ENCODE assay signal across 21 cellular contexts in the genomic region with DNA sequence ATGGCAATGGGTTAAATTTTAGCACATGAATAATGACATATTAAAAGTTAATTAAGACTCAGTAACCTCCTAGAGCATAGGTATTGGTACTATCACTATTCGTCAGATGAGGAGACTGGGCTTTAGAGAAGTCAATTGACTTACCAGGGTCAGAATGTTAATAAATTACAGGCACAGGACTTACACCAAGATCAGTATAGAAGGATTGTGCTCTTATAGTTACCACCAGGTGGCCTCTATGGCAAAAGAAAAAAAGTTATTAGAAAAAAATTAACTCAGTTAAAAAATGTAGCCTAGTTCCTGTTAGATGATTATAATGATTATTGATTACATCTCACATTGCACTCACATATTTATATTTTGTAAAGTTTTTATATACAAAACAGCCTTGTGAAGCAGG.
DNase-seq lines count a peak whose midpoint lies in the region; ATAC-seq, FAIRE-seq and TF ChIP-seq lines count a peak whose summit lies in the region.
"Had no signal": no experiment of that assay in that cellular context is flagged by ENCODE, and none has a peak within 500 bp of the region (broad histone marks: within the 10 kb centered on the region; RNA-seq: fewer than 3 reads in every experiment).

No MANE protein-coding gene starts in this region.

- no peak for FAIRE-seq in HepG2 (lab: Jason Lieb, UNC)
- FAIRE-seq: A204.1, H1 had no signal

- no peaks in the 10 kb centered on the region for H3K36me3 Mint-ChIP-seq in mesothelial cell of epicardium
- H3K36me3 Mint-ChIP-seq: CD4-positive, CD25-positive, alpha-beta regulatory T cell had no signal

- H3K27me3 Mint-ChIP-seq in mesothelial cell of epicardium (ENCODE audit: low read depth): no peaks in the 10 kb centered on the region
- H3K27me3 Mint-ChIP-seq: CD4-positive, CD25-positive, alpha-beta regulatory T cell had no signal

- H3K9me3 ChIP-seq in A673 (ENCODE audit: low read depth, low read length, poor library complexity, severe bottlenecking) (no peaks in the 10 kb centered on the region), RWPE2 (ENCODE audit: severe bottlenecking) (no peaks in the 10 kb centered on the region), HepG2 (ENCODE audit: low read length) (no peaks in the 10 kb centered on the region)

- ATAC-seq in RWPE2 (ENCODE audit: low read depth): no peak
- no peak for ATAC-seq in HepG2

- H3K9me3 Mint-ChIP-seq in mesothelial cell of epicardium: peaks cover 5% of the 10 kb centered on the region

- H3K36me3 ChIP-seq in A673 (ENCODE audit: insufficient read depth, low read length, poor library complexity, severe bottlenecking): no peaks in the 10 kb centered on the region
- no peaks in the 10 kb centered on the region for H3K36me3 ChIP-seq in RWPE2 (ENCODE audit: low read depth)
- no peaks in the 10 kb centered on the region for H3K36me3 ChIP-seq in HepG2 (replicated peaks in 1 of 2; ENCODE audit: control insufficient read depth in 1 of 2, insufficient read depth in 2 of 2, low read length in 2 of 2)

- TF ChIP-seq RAD21 in HepG2 (CRISPR knock-in tag; IDR thresholded peaks at IDR 0.05): no peak

- TF ChIP-seq CTCF in A673 (conservative IDR thresholded peaks at IDR 0.05; ENCODE audit: low read depth, low read length) (peak; percentile 54), RWPE2 (IDR thresholded peaks at IDR 0.05; ENCODE audit: poor library complexity, severe bottlenecking) (peak; percentile 9), mesothelial cell of epicardium (IDR thresholded peaks at IDR 0.05; ENCODE audit: unreplicated experiment) (peak; percentile 30), HepG2 (CRISPR knock-in tag; IDR thresholded peaks at IDR 0.05) (no peak)

- H3K4me1 ChIP-seq in A673 (ENCODE audit: insufficient read depth, low read length, poor library complexity, severe bottlenecking) (peaks cover 17% of the 10 kb centered on the region), RWPE2 (ENCODE audit: insufficient read depth, poor library complexity, severe bottlenecking) (no peaks in the 10 kb centered on the region), HepG2 (ENCODE audit: insufficient read depth, low read length) (no peaks in the 10 kb centered on the region)

- in situ Hi-C loops in HepG2 (cut with HindIII; ENCODE audit: extremely low pct_ligation_motif_present, low pct_unique_long_range_greater_than_20kb): no loop called here

- intact Hi-C loops in A673 (cut with micrococcal nuclease; ENCODE audit: unreplicated experiment): no loop called here
- intact Hi-C loops in HepG2 (cut with micrococcal nuclease; ENCODE audit: unreplicated experiment): no loop called here

- peaks cover 6% of the 10 kb centered on the region for H3K4me1 Mint-ChIP-seq in mesothelial cell of epicardium

- TF ChIP-seq EP300 in HepG2 (IDR thresholded peaks at IDR 0.05; ENCODE audit: low read depth in 2 of 2, low read length in 2 of 2) (no peak), HepG2 (CRISPR knock-in tag; IDR thresholded peaks at IDR 0.05; ENCODE audit: borderline replicate concordance) (no peak)

- H2AFZ ChIP-seq in HepG2 (ENCODE audit: low read length): no peak overlapping the region

- H3K27me3 ChIP-seq in A673 (replicated peaks; ENCODE audit: insufficient read depth, low read depth, low read length, poor library complexity) (no peaks in the 10 kb centered on the region), RWPE2 (ENCODE audit: insufficient read depth, poor library complexity, severe bottlenecking) (no peaks in the 10 kb centered on the region), HepG2 (ENCODE audit: control insufficient read depth in 1 of 2, insufficient read depth in 2 of 2, low read length in 2 of 2) (no peaks in the 10 kb centered on the region)

- POLR2A ChIA-PET in A673 (lab: Charles Lee; ENCODE audit: low non-redundant PET): no interaction called here
- POLR2A ChIA-PET in HepG2 (lab: Yijun Ruan, JAX): no interaction called here

- CTCF ChIA-PET in A673 (lab: Charles Lee): no interaction called here
- CTCF ChIA-PET in HepG2 (lab: Yijun Ruan, JAX; ENCODE audit: low intra/inter-chr PET ratio, low total read pairs): no interaction called here

- no peak overlapping the region for H3K27ac Mint-ChIP-seq in mesothelial cell of epicardium
- H3K27ac Mint-ChIP-seq: CD4-positive, CD25-positive, alpha-beta regulatory T cell; HFFc6 had no signal

- H4K20me1 ChIP-seq in HepG2 (ENCODE audit: insufficient read depth, low read length): no peaks in the 10 kb centered on the region

- H3K79me2 ChIP-seq in HepG2 (ENCODE audit: insufficient read depth, low read length): no peaks in the 10 kb centered on the region

- no peak overlapping the region for H3K9ac ChIP-seq in HepG2 (ENCODE audit: insufficient read depth, low read depth, low read length)

- DNase-seq in A673 (ENCODE audit: low spot score) (peak; percentile 11), HT-29 (ENCODE audit: low spot score) (peak; percentile 22), RWPE2 (ENCODE audit: low spot score) (no peak), mesothelial cell of epicardium (ENCODE audit: low spot score in 2 of 2, unreplicated experiment in 2 of 2) (no peak), HepG2 (ENCODE audit: low spot score) (no peak), dermis blood vessel endothelial cell (no peak), NCI-H82 (lab: John Stamatoyannopoulos, UW) (no peak)
- DNase-seq in activated CD4-positive, CD25-positive, alpha-beta regulatory T cell (lab: John Stamatoyannopoulos, UW): no peak
- DNase-seq: AML-193; CD4-positive, CD25-positive, alpha-beta regulatory T cell; DND-41; GF-D8; HFFc6; Karpas-422; NCI-H1417 treated with DMSO at 0.1 percent for 48 hours; NCI-H2029; NCI-H2171 treated with DMSO at 0.1 percent for 48 hours; NCI-H510A; RPMI8226 had no signal

- 0% methylated on average over 1 of the region's 1 CpG for WGBS in HepG2 (ENCODE audit: low lambda C conversion rate)

- H3K4me3 ChIP-seq in A673 (ENCODE audit: low read depth, low read length, poor library complexity, severe bottlenecking) (no peak overlapping the region), RWPE2 (ENCODE audit: severe bottlenecking) (no peak overlapping the region), HepG2 (replicated peaks in 1 of 3; ENCODE audit: insufficient read depth in 1 of 3, low read depth in 2 of 3, low read length in 3 of 3) (no peak overlapping the region)

- BruUV-seq in A673 (replicated peaks; lab: Mats Ljungman, UMichigan) (no TSS peak), HepG2 (replicated peaks; lab: Mats Ljungman, UMichigan) (no TSS peak)

- no peak for TF ChIP-seq POLR2A in HepG2 (IDR thresholded peaks at IDR 0.05; ENCODE audit: insufficient read depth in 1 of 2, low read depth in 2 of 2, low read length in 2 of 2)

- H3K27ac ChIP-seq in A673 (ENCODE audit: low read depth, low read length, poor library complexity, severe bottlenecking) (no peak overlapping the region), RWPE2 (ENCODE audit: poor library complexity, severe bottlenecking) (no peak overlapping the region), HepG2 (ENCODE audit: extremely low read length, insufficient read depth, low read length) (no peak overlapping the region)

- H3K4me2 ChIP-seq in HepG2 (ENCODE audit: low read depth, low read length): no peak overlapping the region

- H3K4me3 Mint-ChIP-seq in mesothelial cell of epicardium: no peak overlapping the region
- H3K4me3 Mint-ChIP-seq: CD4-positive, CD25-positive, alpha-beta regulatory T cell; HFFc6 had no signal

TF ChIP-seq in HepG2, 621 proteins besides CTCF, POLR2A, EP300 and RAD21:
- TF ChIP-seq ZSCAN22 (CRISPR knock-in tag; IDR thresholded peaks at IDR 0.05) (no peak), AKAP8 (CRISPR knock-in tag; IDR thresholded peaks at IDR 0.05) (no peak), JDP2 (CRISPR knock-in tag; IDR thresholded peaks at IDR 0.05; ENCODE audit: borderline replicate concordance) (no peak), ZFP37 (CRISPR knock-in tag; IDR thresholded peaks at IDR 0.05; ENCODE audit: borderline replicate concordance) (no peak), LCORL (IDR thresholded peaks at IDR 0.05) (no peak), LCORL (CRISPR knock-in tag; IDR thresholded peaks at IDR 0.05) (no peak), SOX5 (CRISPR knock-in tag; IDR thresholded peaks at IDR 0.05; ENCODE audit: borderline replicate concordance) (no peak), ZNF44 (CRISPR knock-in tag; IDR thresholded peaks at IDR 0.05) (no peak), REL (CRISPR knock-in tag; conservative IDR thresholded peaks at IDR 0.05) (no peak), ERF (CRISPR knock-in tag; IDR thresholded peaks at IDR 0.05) (no peak), DR1 (CRISPR knock-in tag; IDR thresholded peaks at IDR 0.05) (no peak), SRSF1 (optimal IDR thresholded peaks at IDR 0.05; ENCODE audit: low read depth, low read length) (no peak), KLF16 (CRISPR knock-in tag; IDR thresholded peaks at IDR 0.05) (no peak), SIX4 (CRISPR knock-in tag; IDR thresholded peaks at IDR 0.05) (no peak), ZFP36 (IDR thresholded peaks at IDR 0.05; ENCODE audit: borderline replicate concordance, low read depth, low read length, partially characterized antibody) (no peak), ZNF446 (CRISPR knock-in tag; IDR thresholded peaks at IDR 0.05) (no peak), POLR2AphosphoS5 (IDR thresholded peaks at IDR 0.05; ENCODE audit: low read depth, low read length) (no peak), ZNF607 (CRISPR knock-in tag; IDR thresholded peaks at IDR 0.05; ENCODE audit: borderline replicate concordance) (no peak), RARA (CRISPR knock-in tag; IDR thresholded peaks at IDR 0.05) (no peak)
- TF ChIP-seq, protein P1, sequence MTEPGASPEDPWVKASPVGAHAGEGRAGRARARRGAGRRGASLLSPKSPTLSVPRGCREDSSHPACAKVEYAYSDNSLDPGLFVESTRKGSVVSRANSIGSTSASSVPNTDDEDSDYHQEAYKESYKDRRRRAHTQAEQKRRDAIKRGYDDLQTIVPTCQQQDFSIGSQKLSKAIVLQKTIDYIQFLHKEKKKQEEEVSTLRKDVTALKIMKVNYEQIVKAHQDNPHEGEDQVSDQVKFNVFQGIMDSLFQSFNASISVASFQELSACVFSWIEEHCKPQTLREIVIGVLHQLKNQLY (CRISPR knock-in tag; IDR thresholded peaks at IDR 0.05): no peak
- TF ChIP-seq, protein P2, sequence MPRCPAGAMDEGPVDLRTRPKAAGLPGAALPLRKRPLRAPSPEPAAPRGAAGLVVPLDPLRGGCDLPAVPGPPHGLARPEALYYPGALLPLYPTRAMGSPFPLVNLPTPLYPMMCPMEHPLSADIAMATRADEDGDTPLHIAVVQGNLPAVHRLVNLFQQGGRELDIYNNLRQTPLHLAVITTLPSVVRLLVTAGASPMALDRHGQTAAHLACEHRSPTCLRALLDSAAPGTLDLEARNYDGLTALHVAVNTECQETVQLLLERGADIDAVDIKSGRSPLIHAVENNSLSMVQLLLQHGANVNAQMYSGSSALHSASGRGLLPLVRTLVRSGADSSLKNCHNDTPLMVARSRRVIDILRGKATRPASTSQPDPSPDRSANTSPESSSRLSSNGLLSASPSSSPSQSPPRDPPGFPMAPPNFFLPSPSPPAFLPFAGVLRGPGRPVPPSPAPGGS (CRISPR knock-in tag; IDR thresholded peaks at IDR 0.05): no peak

Comparison
In these comparisons a context has a peak if more than half of its experiments do, and no peak if none do; other contexts are left out.
1. DNase-seq: peak in A673 (single experiment) and HT-29 (single experiment); none in RWPE2 (single experiment), mesothelial cell of epicardium (0 of 2), HepG2 (single experiment), dermis blood vessel endothelial cell (single experiment), NCI-H82 (single experiment) and activated CD4-positive, CD25-positive, alpha-beta regulatory T cell (0 of 4).